In genomic region chr1:25543106-25543424, GRCh38 we compare ENCODE assay signal across 9 cellular contexts. TPM values are rescaled to one million over a fixed set of nuclear protein-coding genes. Genes with fewer than 3 reads are reported as not detected.
DNase-seq lines count a peak whose midpoint lies in the region; ATAC-seq and TF ChIP-seq lines count a peak whose summit lies in the region.
"Had no signal": no experiment of that assay in that cellular context is flagged by ENCODE, and none has a peak within 500 bp of the region (broad histone marks: within the 10 kb centered on the region; RNA-seq: fewer than 3 reads in every experiment).

No MANE protein-coding gene starts in this region.

- H3K36me3 ChIP-seq in ascending aorta (no peaks in the 10 kb centered on the region), right lobe of liver (no peaks in the 10 kb centered on the region), thymus (ENCODE audit: control insufficient read depth, insufficient read depth) (no peaks in the 10 kb centered on the region)

- no peaks in the 10 kb centered on the region for H3K9me3 Mint-ChIP-seq in activated CD4-positive, alpha-beta T cell treated with anti-CD3 and anti-CD28 coated beads, Interleukin-2, amount 10 ng/mL, durations not matched to agents 7 days and 5 days

- no peak for ATAC-seq in right lobe of liver

- H3K4me3 ChIP-seq in ascending aorta (peak overlapping the region; percentile 97 to 98), right lobe of liver (peak overlapping the region in 2 of 3 donors; percentile 87 to 89), thymus (ENCODE audit: low read length) (peak overlapping the region; percentile 67)

- H3K27me3 ChIP-seq in ascending aorta (no peaks in the 10 kb centered on the region), right lobe of liver (no peaks in the 10 kb centered on the region), thymus (ENCODE audit: control insufficient read depth, insufficient read depth) (peaks cover 34% of the 10 kb centered on the region)

- H3K27ac ChIP-seq in ascending aorta = peak overlapping the region; percentile 90 to 93
- H3K27ac ChIP-seq in right lobe of liver = no peak overlapping the region
- no peak overlapping the region for H3K27ac ChIP-seq in thymus (ENCODE audit: low read depth)

- no peaks in the 10 kb centered on the region for H3K27me3 Mint-ChIP-seq in activated CD4-positive, alpha-beta T cell treated with anti-CD3 and anti-CD28 coated beads, Interleukin-2, amount 10 ng/mL, durations not matched to agents 7 days and 5 days

- H3K36me3 Mint-ChIP-seq in activated CD4-positive, alpha-beta T cell treated with anti-CD3 and anti-CD28 coated beads, Interleukin-2, amount 10 ng/mL, durations not matched to agents 7 days and 5 days (ENCODE audit: low read depth) = peaks cover 22% of the 10 kb centered on the region

- no peaks in the 10 kb centered on the region for H3K9me3 ChIP-seq in ascending aorta
- H3K9me3 ChIP-seq in right lobe of liver = no peaks in the 10 kb centered on the region
- no peaks in the 10 kb centered on the region for H3K9me3 ChIP-seq in thymus (ENCODE audit: control insufficient read depth)

- TF ChIP-seq CTCF in ascending aorta (IDR thresholded peaks at IDR 0.05) (no peak), right lobe of liver (IDR thresholded peaks at IDR 0.05) (no peak)

- no peak for TF ChIP-seq POLR2A in right lobe of liver (IDR thresholded peaks at IDR 0.05)

- WGBS in right lobe of liver (ENCODE audit: insufficient coverage, low coverage, low lambda C conversion rate, missing lambda C conversion rate) = 39% methylated on average over 4 of the region's 7 CpGs
- WGBS in thymus = 54% methylated on average over 7 of the region's 7 CpGs

- peak overlapping the region; percentile 58 for H3K4me3 Mint-ChIP-seq in activated CD4-positive, alpha-beta T cell treated with anti-CD3 and anti-CD28 coated beads, Interleukin-2, amount 10 ng/mL, durations not matched to agents 7 days and 5 days

- H3K27ac Mint-ChIP-seq in activated CD4-positive, alpha-beta T cell treated with anti-CD3 and anti-CD28 coated beads, Interleukin-2, amount 10 ng/mL, durations not matched to agents 7 days and 5 days = no peak overlapping the region

- no peak for DNase-seq in activated CD4-positive, alpha-beta T cell treated with anti-CD3 and anti-CD28 coated beads, Interleukin-2, amount 10 ng/mL, durations not matched to agents 7 days and 5 days
- no peak for DNase-seq in activated CD4-positive, alpha-beta T cell treated with anti-CD3 and anti-CD28 coated beads for 1 hour
- no peak for DNase-seq in ascending aorta (ENCODE audit: low spot score in 2 of 2)
- no peak for DNase-seq in right lobe of liver
- DNase-seq in stimulated activated CD4-positive, alpha-beta T cell treated with anti-CD3 and anti-CD28 coated beads, Interleukin-2, amount 100 ng/mL, for 48 hours = no peak
- DNase-seq in central memory CD4-positive, alpha-beta T cell = no peak
- DNase-seq in AML-193 (lab: John Stamatoyannopoulos, UW) = no peak
- DNase-seq: NCI-H1694 had no signal

- POLR2A ChIA-PET in activated CD4-positive, alpha-beta T cell treated with anti-CD3 and anti-CD28 coated beads, Interleukin-2, amount 10 ng/mL, durations not matched to agents 7 days and 5 days (lab: Charles Lee) = no interaction called here

- H3K4me1 Mint-ChIP-seq in activated CD4-positive, alpha-beta T cell treated with anti-CD3 and anti-CD28 coated beads, Interleukin-2, amount 10 ng/mL, durations not matched to agents 7 days and 5 days = peaks cover 33% of the 10 kb centered on the region

- CTCF ChIA-PET in activated CD4-positive, alpha-beta T cell treated with anti-CD3 and anti-CD28 coated beads, Interleukin-2, amount 10 ng/mL, durations not matched to agents 7 days and 5 days (lab: Charles Lee) = interaction anchor here (0.5 to 1.4 kb wide), 3 partner anchors 30 to 764 kb away, joined by 3 read pairs; no protein-coding TSS in a partner anchor

- intact Hi-C loops in ascending aorta (cut with DNase I) = loop anchor here (1.0 to 10.0 kb wide), 6 partner anchors 24 to 298 kb away; partner anchors contain the start of genes MACO1, MAN1C1 and RSRP1
- intact Hi-C loops in right lobe of liver (cut with DNase I) = no loop called here

- peaks cover 9 to 22% of the 10 kb centered on the region in 2 donors for H3K4me1 ChIP-seq in ascending aorta
- H3K4me1 ChIP-seq in right lobe of liver = peaks cover 0 to 6% (median 3%) of the 10 kb centered on the region in 4 donors
- H3K4me1 ChIP-seq in thymus (ENCODE audit: control insufficient read depth, insufficient read depth, low read length) = peaks cover 9% of the 10 kb centered on the region

RNA-seq across cellular contexts. Expression of gene LDLRAP1, which starts 0.3 kb away (rescaled TPM):
- total RNA-seq in activated CD4-positive, alpha-beta T cell treated with anti-CD3 and anti-CD28 coated beads, Interleukin-2, amount 10 ng/mL, durations not matched to agents 7 days and 5 days = 10 to 100 TPM; 64.4 to 65.3 TPM
- total RNA-seq in ascending aorta = 75.4 TPM
- 10 to 100 TPM; 15.3 to 24.3 (median 16.7) TPM for total RNA-seq in right lobe of liver
- polyA plus RNA-seq in thymus = 31.6 TPM

Comparison
In these comparisons a context has a peak if more than half of its experiments do, and no peak if none do; other contexts are left out.
1. H3K27ac ChIP-seq: peak in ascending aorta (2 of 2); none in right lobe of liver (0 of 3) and thymus (single experiment).
2. Peak in every context shown above with its lines, with median percentiles within 50 percentile points of each other: H3K4me3 ChIP-seq.